Comparison of ENCODE assay signal across 8 cellular contexts in genomic region chr16:57185945-57186629, GRCh38. TPM values are rescaled to one million over a fixed set of nuclear protein-coding genes. Genes with fewer than 3 reads are reported as not detected.
DNase-seq lines count a peak whose midpoint lies in the region; TF ChIP-seq lines count a peak whose summit lies in the region.

TSS of gene PSME3IP1 (minus strand) at chr16:57186039. CDS start at chr16:57173854, 12,185 bp downstream.
TSS of gene RSPRY1 (plus strand) at chr16:57186329. CDS start at chr16:57204659, 18,330 bp downstream.

- in situ Hi-C loops in HAP-1 (cut with MboI; ENCODE audit: low sequenced_read_pairs): no loop called here

- H3K9me3 Mint-ChIP-seq in nephron: peaks cover 2% of the 10 kb centered on the region
- no peaks in the 10 kb centered on the region for H3K9me3 Mint-ChIP-seq in stimulated activated naive CD8-positive, alpha-beta T cell treated with anti-CD3 and anti-CD28 coated beads, Interleukin-15, Interleukin-2, amounts not matched to agents 100 ng/mL and 50 ng/mL, for 24 hours

- no peaks in the 10 kb centered on the region for H3K27me3 ChIP-seq in HAP-1 (ENCODE audit: low read depth)
- no peaks in the 10 kb centered on the region for H3K27me3 ChIP-seq in MM.1S (replicated peaks; ENCODE audit: insufficient read depth, low read length)

- H2AFZ ChIP-seq in MM.1S (ENCODE audit: low read length): peak within 1 kb of the TSS; percentile 75

- H3K9me2 ChIP-seq in MM.1S (replicated peaks; ENCODE audit: insufficient read depth, low read length): no peaks in the 10 kb centered on the region

- peak within 1 kb of the TSS; percentile 67; the same call in 1 of the 2 replicates for H3K27ac ChIP-seq in MM.1S (ENCODE audit: low read length)

- no peaks in the 10 kb centered on the region for H4K20me1 ChIP-seq in MM.1S (ENCODE audit: insufficient read depth, low read length)

- DNase-seq in HAP-1 (ENCODE audit: low spot score in 2 of 2) (peak; percentile 96 to 99), MM.1S (peak; percentile 99), SIG-M5 (lab: John Stamatoyannopoulos, UW) (peak; percentile 89), activated gamma-delta T cell (lab: John Stamatoyannopoulos, UW) (peak; percentile 90), fibroblast of the aortic adventitia (ENCODE audit: low read depth) (peak; percentile 99)

- H3K9ac ChIP-seq in ES-I3 (ENCODE audit: low read depth, low read length) (peak within 1 kb of the TSS; percentile 93), MM.1S (ENCODE audit: low read length) (peak within 1 kb of the TSS; percentile 89)

- peaks cover 1% of the 10 kb centered on the region for H3K36me3 Mint-ChIP-seq in nephron (ENCODE audit: low read depth)
- H3K36me3 Mint-ChIP-seq in stimulated activated naive CD8-positive, alpha-beta T cell treated with anti-CD3 and anti-CD28 coated beads, Interleukin-15, Interleukin-2, amounts not matched to agents 100 ng/mL and 50 ng/mL, for 24 hours (ENCODE audit: low read depth): peaks cover 6% of the 10 kb centered on the region

- H3F3A ChIP-seq in MM.1S (ENCODE audit: insufficient read depth, low read length): peaks cover 11% of the 10 kb centered on the region

- TF ChIP-seq CTCF in MM.1S (IDR thresholded peaks at IDR 0.05; ENCODE audit: low read length) (no peak), fibroblast of the aortic adventitia (IDR thresholded peaks at IDR 0.05; ENCODE audit: insufficient read depth, low read length) (no peak), nephron (IDR thresholded peaks at IDR 0.05; ENCODE audit: unreplicated experiment in 3 of 3) (no peak)

- H3K4me1 Mint-ChIP-seq in nephron: peaks cover 45% of the 10 kb centered on the region
- peaks cover 46% of the 10 kb centered on the region for H3K4me1 Mint-ChIP-seq in stimulated activated naive CD8-positive, alpha-beta T cell treated with anti-CD3 and anti-CD28 coated beads, Interleukin-15, Interleukin-2, amounts not matched to agents 100 ng/mL and 50 ng/mL, for 24 hours (ENCODE audit: low read depth)

- peak within 1 kb of the TSS; percentile 98 to 99 (median 99) for H3K4me3 Mint-ChIP-seq in nephron
- H3K4me3 Mint-ChIP-seq in stimulated activated naive CD8-positive, alpha-beta T cell treated with anti-CD3 and anti-CD28 coated beads, Interleukin-15, Interleukin-2, amounts not matched to agents 100 ng/mL and 50 ng/mL, for 24 hours: peak within 1 kb of the TSS; percentile 100

- H3K36me3 ChIP-seq in ES-I3 (ENCODE audit: insufficient read depth, low read length) (no peaks in the 10 kb centered on the region), HAP-1 (replicated peaks) (0 out of 2 replicates have a peak, but pooled peaks cover 5% of the 10 kb centered on the region), MM.1S (replicated peaks; ENCODE audit: insufficient read depth, low read length) (no peaks in the 10 kb centered on the region)

- H3K4me3 ChIP-seq in HAP-1: peak within 1 kb of the TSS; percentile 91
- H3K4me3 ChIP-seq in MM.1S (ENCODE audit: low read length): peak within 1 kb of the TSS; percentile 97
- peak within 1 kb of the TSS; percentile 97 for H3K4me3 ChIP-seq in fibroblast of the aortic adventitia (ENCODE audit: low read depth, low read length)

- peaks cover 95% of the 10 kb centered on the region for H3K79me2 ChIP-seq in MM.1S (ENCODE audit: low read length)

- H3K4me1 ChIP-seq in ES-I3 (ENCODE audit: insufficient read depth, low read length) (peaks cover 11% of the 10 kb centered on the region), HAP-1 (peaks cover 16% of the 10 kb centered on the region), MM.1S (ENCODE audit: low read length) (peaks cover 7% of the 10 kb centered on the region)

- no peaks in the 10 kb centered on the region for H3K9me3 ChIP-seq in ES-I3 (ENCODE audit: control insufficient read depth, insufficient read depth, low read length)
- no peaks in the 10 kb centered on the region for H3K9me3 ChIP-seq in HAP-1
- H3K9me3 ChIP-seq in MM.1S (replicated peaks; ENCODE audit: insufficient read depth, low read length): no peaks in the 10 kb centered on the region

- H3K27ac Mint-ChIP-seq in nephron: peak within 1 kb of the TSS; percentile 89 to 98 (median 98)
- H3K27ac Mint-ChIP-seq in stimulated activated naive CD8-positive, alpha-beta T cell treated with anti-CD3 and anti-CD28 coated beads, Interleukin-15, Interleukin-2, amounts not matched to agents 100 ng/mL and 50 ng/mL, for 24 hours: peak within 1 kb of the TSS; percentile 97

- no peaks in the 10 kb centered on the region for H3K27me3 Mint-ChIP-seq in nephron (ENCODE audit: low read depth)
- H3K27me3 Mint-ChIP-seq in stimulated activated naive CD8-positive, alpha-beta T cell treated with anti-CD3 and anti-CD28 coated beads, Interleukin-15, Interleukin-2, amounts not matched to agents 100 ng/mL and 50 ng/mL, for 24 hours: no peaks in the 10 kb centered on the region

- peak within 1 kb of the TSS; percentile 95 for H3K4me2 ChIP-seq in MM.1S (ENCODE audit: low read depth, low read length)

RNA-seq across cellular contexts. Expression of gene PSME3IP1, which starts in this region (rescaled TPM):
- 61.7 and 71.5 TPM in 2 replicates for total RNA-seq in fibroblast of the aortic adventitia (ENCODE audit: low replicate concordance)

RNA-seq across cellular contexts. Expression of gene RSPRY1, which starts in this region (rescaled TPM):
- 27.5 and 49.8 TPM in 2 replicates for total RNA-seq in fibroblast of the aortic adventitia (ENCODE audit: low replicate concordance)

Comparison
In these comparisons a context has a peak if more than half of its experiments do, and no peak if none do; other contexts are left out.
1. Peak in every context shown above with its lines: DNase-seq, H3K4me3 ChIP-seq and H3K27ac ChIP-seq.